Comparison of ENCODE assay signal across 28 cellular contexts in the genomic region with DNA sequence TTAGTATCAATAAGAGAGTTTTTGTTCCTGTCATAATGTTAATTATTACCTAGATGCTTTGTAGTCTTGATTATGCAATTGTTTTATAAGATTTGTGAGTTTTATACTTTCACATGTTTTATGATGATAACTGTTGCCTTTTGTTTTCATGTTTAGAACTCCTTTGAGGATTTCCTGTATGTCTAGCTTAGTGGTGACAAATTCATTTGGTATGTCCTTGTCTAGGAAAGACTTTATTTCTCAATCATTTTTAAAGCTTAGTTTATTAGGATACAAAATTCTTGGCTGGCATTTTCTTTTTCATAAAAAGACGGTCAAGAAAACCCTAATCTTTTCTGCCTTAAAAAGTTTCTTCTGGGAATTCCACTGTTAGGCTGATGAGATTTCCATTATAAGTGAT.
DNase-seq lines count a peak whose midpoint lies in the region; ATAC-seq, FAIRE-seq and TF ChIP-seq lines count a peak whose summit lies in the region.
"Had no signal": no experiment of that assay in that cellular context is flagged by ENCODE, and none has a peak within 500 bp of the region (broad histone marks: within the 10 kb centered on the region; RNA-seq: fewer than 3 reads in every experiment).

No MANE protein-coding gene starts in this region.

- H3K79me2 ChIP-seq in HepG2 (ENCODE audit: insufficient read depth, low read length) (no peaks in the 10 kb centered on the region), PC-3 (ENCODE audit: low read length) (no peaks in the 10 kb centered on the region)

- no peaks in the 10 kb centered on the region for H3K4me1 Mint-ChIP-seq in effector memory CD8-positive, alpha-beta T cell (ENCODE audit: low read depth in 2 of 2)

- 37% methylated on average over 1 of the region's 1 CpG for WGBS in HepG2 (ENCODE audit: low lambda C conversion rate)
- 18% methylated on average over 1 of the region's 1 CpG for WGBS in right lobe of liver (ENCODE audit: insufficient coverage, low coverage, low lambda C conversion rate, missing lambda C conversion rate)

- no peak overlapping the region for H3K9ac ChIP-seq in HepG2 (ENCODE audit: insufficient read depth, low read depth, low read length)
- no peak overlapping the region for H3K9ac ChIP-seq in PC-3 (ENCODE audit: low read length)
- H3K9ac ChIP-seq: BLaER1 treated with 17β-estradiol and CSF1 and Interleukin-3, amounts not matched to agents 10 nM and 100 nM; KMS-11; SK-N-SH had no signal

- no peak for TF ChIP-seq RAD21 in HepG2 (CRISPR knock-in tag; IDR thresholded peaks at IDR 0.05)

- intact Hi-C loops in HepG2 (cut with micrococcal nuclease; ENCODE audit: unreplicated experiment) (no loop called here), right lobe of liver (cut with DNase I) (no loop called here), PC-3 (cut with micrococcal nuclease) (no loop called here)

- ATAC-seq in HepG2 (no peak), right lobe of liver (no peak), PC-3 (no peak)
- no peak for ATAC-seq in effector memory CD8-positive, alpha-beta T cell (replicated peaks)

- CTCF ChIA-PET in HepG2 (lab: Yijun Ruan, JAX; ENCODE audit: low intra/inter-chr PET ratio, low total read pairs) = no interaction called here
- CTCF ChIA-PET in PC-3 (lab: Charles Lee) = no interaction called here

- H3K36me3 ChIP-seq in HepG2 (replicated peaks in 1 of 2; ENCODE audit: control insufficient read depth in 1 of 2, insufficient read depth in 2 of 2, low read length in 2 of 2) = no peaks in the 10 kb centered on the region
- H3K36me3 ChIP-seq in right lobe of liver = no peaks in the 10 kb centered on the region
- H3K36me3 ChIP-seq in PC-3 (ENCODE audit: low read depth, low read length) = no peaks in the 10 kb centered on the region; the same call in 1 of the 2 replicates
- H3K36me3 ChIP-seq: BLaER1 treated with 17β-estradiol and CSF1 and Interleukin-3, amounts not matched to agents 10 nM and 100 nM had no signal

- peaks cover 11 to 16% of the 10 kb centered on the region in 2 donors for H3K9me3 Mint-ChIP-seq in effector memory CD8-positive, alpha-beta T cell

- no TSS peak for BruUV-seq in HepG2 (replicated peaks; lab: Mats Ljungman, UMichigan)
- no TSS peak for BruUV-seq in PC-3 (replicated peaks; lab: Mats Ljungman, UMichigan)

- H3K4me1 ChIP-seq in HepG2 (ENCODE audit: insufficient read depth, low read length) = no peaks in the 10 kb centered on the region
- H3K4me1 ChIP-seq in right lobe of liver = no peaks in the 10 kb centered on the region
- H3K4me1 ChIP-seq in PC-3 (ENCODE audit: insufficient read depth, low read length) = no peaks in the 10 kb centered on the region
- H3K4me1 ChIP-seq: BLaER1 treated with 17β-estradiol and CSF1 and Interleukin-3, amounts not matched to agents 10 nM and 100 nM had no signal

- H3K27me3 Mint-ChIP-seq in effector memory CD8-positive, alpha-beta T cell = no peaks in the 10 kb centered on the region
- H3K27me3 Mint-ChIP-seq: CD4-positive, alpha-beta T cell had no signal

- H2AFZ ChIP-seq in HepG2 (ENCODE audit: low read length) (no peak overlapping the region), PC-3 (ENCODE audit: low read length) (no peak overlapping the region)

- POLR2A ChIA-PET in HepG2 (lab: Yijun Ruan, JAX) (no interaction called here), PC-3 (lab: Charles Lee; ENCODE audit: unreplicated experiment) (no interaction called here)

- in situ Hi-C loops in HepG2 (cut with HindIII; ENCODE audit: extremely low pct_ligation_motif_present, low pct_unique_long_range_greater_than_20kb) (no loop called here), G401 (cut with HindIII; ENCODE audit: low sequenced_read_pairs) (no loop called here)

- H3K4me2 ChIP-seq in HepG2 (ENCODE audit: low read depth, low read length) = peak overlapping the region; percentile 6; the same call in 1 of the 2 replicates
- no peak overlapping the region for H3K4me2 ChIP-seq in PC-3 (ENCODE audit: low read length)
- H3K4me2 ChIP-seq: BLaER1 treated with 17β-estradiol and CSF1 and Interleukin-3, amounts not matched to agents 10 nM and 100 nM; KMS-11; SK-N-SH had no signal

- no peaks in the 10 kb centered on the region for H3K36me3 Mint-ChIP-seq in effector memory CD8-positive, alpha-beta T cell (ENCODE audit: insufficient read depth)

- FAIRE-seq in HepG2 (lab: Jason Lieb, UNC) (no peak), urothelium cell line (lab: Jason Lieb, UNC) (no peak)
- FAIRE-seq: D721Med, GM18507, H54, HTR-8/SVneo, RCC 7860 had no signal

- no peak overlapping the region for H3K4me3 Mint-ChIP-seq in effector memory CD8-positive, alpha-beta T cell
- H3K4me3 Mint-ChIP-seq: CD4-positive, alpha-beta T cell had no signal

- no peak for TF ChIP-seq CTCF in HepG2 (CRISPR knock-in tag; IDR thresholded peaks at IDR 0.05)
- no peak for TF ChIP-seq CTCF in right lobe of liver (IDR thresholded peaks at IDR 0.05)
- TF ChIP-seq CTCF in PC-3 (conservative IDR thresholded peaks at IDR 0.05; ENCODE audit: low read depth, low read length) = no peak
- TF ChIP-seq CTCF in fibroblast of pulmonary artery (IDR thresholded peaks at IDR 0.05; ENCODE audit: low read length, missing control alignments) = no peak

- TF ChIP-seq EP300 in HepG2 (IDR thresholded peaks at IDR 0.05; ENCODE audit: low read depth in 2 of 2, low read length in 2 of 2) = no peak
- TF ChIP-seq EP300 in HepG2 (CRISPR knock-in tag; IDR thresholded peaks at IDR 0.05; ENCODE audit: borderline replicate concordance) = no peak

- no peaks in the 10 kb centered on the region for H3F3A ChIP-seq in PC-3 (ENCODE audit: low read length, unreplicated experiment)

- H3K9me3 ChIP-seq in HepG2 (ENCODE audit: low read length) (peaks cover 7% of the 10 kb centered on the region; the same call in 1 of the 2 replicates), right lobe of liver (no peaks in the 10 kb centered on the region), PC-3 (ENCODE audit: low read length) (no peaks in the 10 kb centered on the region; the same call in 1 of the 2 replicates)
- H3K9me3 ChIP-seq: SK-N-SH had no signal

- no peaks in the 10 kb centered on the region for H3K27me3 ChIP-seq in HepG2 (ENCODE audit: control insufficient read depth in 1 of 2, insufficient read depth in 2 of 2, low read length in 2 of 2)
- no peaks in the 10 kb centered on the region for H3K27me3 ChIP-seq in right lobe of liver
- H3K27me3 ChIP-seq in PC-3 (ENCODE audit: low read length) = no peaks in the 10 kb centered on the region
- H3K27me3 ChIP-seq: BLaER1 treated with 17β-estradiol and CSF1 and Interleukin-3, amounts not matched to agents 10 nM and 100 nM had no signal

- no peak overlapping the region for H3K27ac Mint-ChIP-seq in effector memory CD8-positive, alpha-beta T cell
- H3K27ac Mint-ChIP-seq: CD4-positive, alpha-beta T cell had no signal

- H3K27ac ChIP-seq in HepG2 (ENCODE audit: extremely low read length, insufficient read depth, low read length) (no peak overlapping the region), right lobe of liver (no peak overlapping the region), PC-3 (ENCODE audit: low read length) (no peak overlapping the region)
- H3K27ac ChIP-seq: 22Rv1; BLaER1 treated with 17β-estradiol and CSF1 and Interleukin-3, amounts not matched to agents 10 nM and 100 nM; KMS-11 had no signal

- H4K20me1 ChIP-seq in HepG2 (ENCODE audit: insufficient read depth, low read length) (no peaks in the 10 kb centered on the region), PC-3 (ENCODE audit: low read length) (no peaks in the 10 kb centered on the region)
- H4K20me1 ChIP-seq: BLaER1 treated with 17β-estradiol and CSF1 and Interleukin-3, amounts not matched to agents 10 nM and 100 nM had no signal

- DNase-seq in HepG2 (ENCODE audit: low spot score) = no peak
- no peak for DNase-seq in right lobe of liver
- peak; percentile 5 for DNase-seq in PC-3
- DNase-seq in fibroblast of pulmonary artery (ENCODE audit: low read depth) = peak; percentile 10
- DNase-seq in urothelium cell line (ENCODE audit: low spot score) = no peak
- no peak for DNase-seq in G401 (ENCODE audit: low spot score)
- DNase-seq in effector memory CD8-positive, alpha-beta T cell = no peak
- no peak for DNase-seq in stimulated activated CD4-positive, alpha-beta T cell treated with anti-CD3 and anti-CD28 coated beads, Interleukin-15, amount 100 ng/mL, for 24 hours
- DNase-seq: AML-193; CD4-positive, alpha-beta T cell; IMR-90; NCI-H1092 treated with DMSO at 0.1 percent for 48 hours; NCI-H1436; NCI-H187; NCI-H2081 treated with DMSO at 0.1 percent for 48 hours; NCI-H2171; NCI-H226; NCI-H510A; NCI-H69; SK-N-SH had no signal

- TF ChIP-seq POLR2A in HepG2 (IDR thresholded peaks at IDR 0.05; ENCODE audit: insufficient read depth in 1 of 2, low read depth in 2 of 2, low read length in 2 of 2) (no peak), right lobe of liver (IDR thresholded peaks at IDR 0.05) (no peak)

- no peak overlapping the region; a peak in 1 of 6 replicates for H3K4me3 ChIP-seq in HepG2 (replicated peaks in 1 of 3; ENCODE audit: insufficient read depth in 1 of 3, low read depth in 2 of 3, low read length in 3 of 3)
- no peak overlapping the region for H3K4me3 ChIP-seq in right lobe of liver
- H3K4me3 ChIP-seq in PC-3 (ENCODE audit: low read length) = no peak overlapping the region
- H3K4me3 ChIP-seq in fibroblast of pulmonary artery (replicated peaks; ENCODE audit: low read depth, low read length) = no peak overlapping the region
- H3K4me3 ChIP-seq: BLaER1 treated with 17β-estradiol and CSF1 and Interleukin-3, amounts not matched to agents 10 nM and 100 nM had no signal

- H3K9me2 ChIP-seq in PC-3 (replicated peaks; ENCODE audit: low read length) = no peaks in the 10 kb centered on the region

TF ChIP-seq in HepG2, 621 proteins besides CTCF, POLR2A, EP300 and RAD21 (continues in another document):
- no peak for TF ChIP-seq FOSL2 (CRISPR knock-in tag; IDR thresholded peaks at IDR 0.05)
- TF ChIP-seq FOXA3 (CRISPR knock-in tag; IDR thresholded peaks at IDR 0.05) = no peak
- TF ChIP-seq YY1 (IDR thresholded peaks at IDR 0.05; ENCODE audit: insufficient read depth, insufficient replicate concordance, low read depth, low read length) = no peak
- no peak for TF ChIP-seq ZNF17 (CRISPR knock-in tag; IDR thresholded peaks at IDR 0.05)
- TF ChIP-seq DNMT3B (CRISPR knock-in tag; conservative IDR thresholded peaks at IDR 0.05) = no peak
- TF ChIP-seq RFX1 (IDR thresholded peaks at IDR 0.05) = no peak
- TF ChIP-seq CENPX (CRISPR knock-in tag; IDR thresholded peaks at IDR 0.05) = no peak
- TF ChIP-seq NKX3-1 (CRISPR knock-in tag; IDR thresholded peaks at IDR 0.05) = no peak
- no peak for TF ChIP-seq MATR3 (CRISPR knock-in tag; IDR thresholded peaks at IDR 0.05)
- no peak for TF ChIP-seq HNRNPUL1 (IDR thresholded peaks at IDR 0.05; ENCODE audit: low read depth, low read length)

Comparison
In these comparisons a context has a peak if more than half of its experiments do, and no peak if none do; other contexts are left out.
1. DNase-seq: peak in PC-3 (single experiment) and fibroblast of pulmonary artery (single experiment); none in HepG2 (single experiment), right lobe of liver (0 of 3), urothelium cell line (single experiment), G401 (single experiment), effector memory CD8-positive, alpha-beta T cell (0 of 3) and stimulated activated CD4-positive, alpha-beta T cell treated with anti-CD3 and anti-CD28 coated beads, Interleukin-15, amount 100 ng/mL, for 24 hours (single experiment).